12 cellular contexts compared by ENCODE assay signal in the genomic region with DNA sequence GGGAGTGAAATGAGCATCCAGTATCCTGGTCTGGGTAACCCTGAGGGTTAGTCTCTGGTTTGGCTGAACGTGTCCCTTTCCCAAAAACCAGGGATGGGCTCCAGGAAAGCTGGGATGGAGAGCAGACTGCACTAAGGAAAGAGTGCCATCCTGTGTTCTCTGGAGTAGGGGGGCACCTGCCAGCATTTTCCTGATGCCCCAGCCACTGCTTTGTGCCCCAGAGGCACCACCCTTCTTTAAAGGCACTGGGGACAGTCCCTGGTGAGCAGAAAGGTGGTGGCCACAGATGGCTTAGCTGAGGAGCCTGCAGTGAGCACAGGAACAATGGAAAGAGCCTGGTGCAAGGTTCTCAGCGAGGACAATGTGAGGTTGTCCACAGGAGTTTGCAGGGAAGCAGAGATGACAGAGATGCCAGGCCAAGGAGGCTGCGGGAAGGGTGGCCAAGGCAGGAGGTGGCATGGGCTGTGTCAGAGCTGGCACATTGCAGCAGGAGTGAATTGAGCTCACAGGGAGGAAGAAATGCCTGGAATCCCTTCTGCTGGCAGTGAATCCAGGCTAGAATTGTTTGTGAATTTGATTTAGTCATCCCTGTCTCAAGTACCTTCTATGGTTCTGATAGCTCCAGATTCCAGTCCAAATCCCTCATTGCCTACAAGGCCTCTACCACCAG. TPM values are rescaled to one million over a fixed set of nuclear protein-coding genes. Genes with fewer than 3 reads are reported as not detected.
DNase-seq lines count a peak whose midpoint lies in the region; TF ChIP-seq lines count a peak whose summit lies in the region.
"Had no signal": no experiment of that assay in that cellular context is flagged by ENCODE, and none has a peak within 500 bp of the region (broad histone marks: within the 10 kb centered on the region; RNA-seq: fewer than 3 reads in every experiment).

No MANE protein-coding gene starts in this region.

- H3K4me3 ChIP-seq in GM23248 (no peak overlapping the region), skeletal muscle tissue (ENCODE audit: low read length in 3 of 3) (no peak overlapping the region)

- H3F3A ChIP-seq in GM23248 (ENCODE audit: insufficient read depth): peaks cover 60% of the 10 kb centered on the region

- no peaks in the 10 kb centered on the region for H4K20me1 ChIP-seq in GM23248 (ENCODE audit: insufficient read depth)

- H2AFZ ChIP-seq in GM23248: no peak overlapping the region

- no peaks in the 10 kb centered on the region for H3K36me3 ChIP-seq in GM23248 (ENCODE audit: low read depth)
- no peaks in the 10 kb centered on the region for H3K36me3 ChIP-seq in skeletal muscle tissue (ENCODE audit: control insufficient read depth in 3 of 3, insufficient read depth in 3 of 3, low read length in 3 of 3)

- TF ChIP-seq CTCF in MCF 10A (IDR thresholded peaks at IDR 0.05; ENCODE audit: unreplicated experiment): no peak

- POLR2A ChIA-PET in MCF 10A (lab: Yijun Ruan, JAX): interaction anchor here (0.7 to 3.8 kb wide), 5 partner anchors 11 to 140 kb away, joined by 3 to 23 read pairs (median 5); partner anchors contain the start of gene AMOTL2

- DNase-seq in GM23248: peak; percentile 62
- no peak for DNase-seq in MCF 10A (ENCODE audit: unreplicated experiment)
- peak; percentile 61 for DNase-seq in islet precursor cell
- no peak for DNase-seq in activated CD4-positive, CD25-positive, alpha-beta regulatory T cell (lab: John Stamatoyannopoulos, UW)
- DNase-seq in hippocampal formation (lab: John Stamatoyannopoulos, UW): no peak
- no peak for DNase-seq in stimulated activated CD4-positive, alpha-beta T cell treated with anti-CD3 and anti-CD28 coated beads, Interleukin-4, amount 100 ng/mL, for 24 hours
- no peak for DNase-seq in HPDE6-E6E7 (ENCODE audit: extremely low spot score)
- DNase-seq: kidney, NCI-H446 had no signal

- H3K27ac Mint-ChIP-seq in MCF 10A (ENCODE audit: low read depth, unreplicated experiment): peak overlapping the region; percentile 84
- H3K27ac Mint-ChIP-seq: stimulated activated naive CD8-positive, alpha-beta T cell treated with anti-CD3 and anti-CD28 coated beads, Interleukin-15, Interleukin-2, amounts not matched to agents 100 ng/mL and 50 ng/mL, for 24 hours had no signal

- no peaks in the 10 kb centered on the region for H3K9me3 Mint-ChIP-seq in MCF 10A (ENCODE audit: unreplicated experiment)
- H3K9me3 Mint-ChIP-seq: stimulated activated naive CD8-positive, alpha-beta T cell treated with anti-CD3 and anti-CD28 coated beads, Interleukin-15, Interleukin-2, amounts not matched to agents 100 ng/mL and 50 ng/mL, for 24 hours had no signal

- peak overlapping the region; percentile 50 for H3K9ac ChIP-seq in GM23248
- no peak overlapping the region for H3K9ac ChIP-seq in skeletal muscle tissue (ENCODE audit: low read depth in 1 of 3, low read length in 3 of 3)

- WGBS in GM23248 (ENCODE audit: low coverage in 1 of 2, low lambda C conversion rate in 2 of 2, missing lambda C conversion rate in 2 of 2), 2 experiments: 38 to 45% methylated on average over 3 of the region's 3 CpGs

- intact Hi-C loops in MCF 10A (cut with micrococcal nuclease): no loop called here

- no TSS peak for BruUV-seq in MCF 10A (replicated peaks; lab: Mats Ljungman, UMichigan)

- in situ Hi-C loops in GM23248 (cut with MboI): no loop called here

- H3K79me2 ChIP-seq in GM23248 (ENCODE audit: insufficient read depth): no peaks in the 10 kb centered on the region

- no peaks in the 10 kb centered on the region for H3K27me3 ChIP-seq in GM23248 (replicated peaks; ENCODE audit: insufficient read depth)
- H3K27me3 ChIP-seq in skeletal muscle tissue (ENCODE audit: control insufficient read depth in 3 of 3, insufficient read depth in 3 of 3, low read length in 3 of 3): no peaks in the 10 kb centered on the region

- H3K4me1 ChIP-seq in GM23248 (ENCODE audit: insufficient read depth): peaks cover 68% of the 10 kb centered on the region
- peaks cover 28 to 36% (median 29%) of the 10 kb centered on the region in 3 donors for H3K4me1 ChIP-seq in skeletal muscle tissue (ENCODE audit: control insufficient read depth in 3 of 3, insufficient read depth in 3 of 3, low read length in 3 of 3)

- H3K4me3 Mint-ChIP-seq in MCF 10A (ENCODE audit: unreplicated experiment): peak overlapping the region; percentile 0
- H3K4me3 Mint-ChIP-seq: stimulated activated naive CD8-positive, alpha-beta T cell treated with anti-CD3 and anti-CD28 coated beads, Interleukin-15, Interleukin-2, amounts not matched to agents 100 ng/mL and 50 ng/mL, for 24 hours had no signal

- H3K9me3 ChIP-seq in GM23248 (ENCODE audit: low read depth): no peaks in the 10 kb centered on the region
- H3K9me3 ChIP-seq in skeletal muscle tissue (ENCODE audit: control insufficient read depth in 3 of 3, low read length in 3 of 3): no peaks in the 10 kb centered on the region

- CTCF ChIA-PET in MCF 10A (lab: Yijun Ruan, JAX): interaction anchor here (0.7 to 1.4 kb wide), 3 partner anchors 24 to 122 kb away, joined by 3 to 8 read pairs (median 3); no protein-coding TSS in a partner anchor

- no peaks in the 10 kb centered on the region for H3K27me3 Mint-ChIP-seq in MCF 10A (ENCODE audit: insufficient read depth, unreplicated experiment)
- H3K27me3 Mint-ChIP-seq: stimulated activated naive CD8-positive, alpha-beta T cell treated with anti-CD3 and anti-CD28 coated beads, Interleukin-15, Interleukin-2, amounts not matched to agents 100 ng/mL and 50 ng/mL, for 24 hours had no signal

- no peaks in the 10 kb centered on the region for H3K36me3 Mint-ChIP-seq in MCF 10A (ENCODE audit: insufficient read depth, unreplicated experiment)

- peak overlapping the region; percentile 39 for H3K4me2 ChIP-seq in GM23248 (ENCODE audit: unreplicated experiment)

- peak overlapping the region; percentile 85 for H3K27ac ChIP-seq in GM23248
- peak overlapping the region; percentile 76 for H3K27ac ChIP-seq in skeletal muscle tissue (ENCODE audit: low read depth, low read length)
- H3K27ac ChIP-seq: C4-2B had no signal

- no peaks in the 10 kb centered on the region for H3K9me2 ChIP-seq in GM23248 (ENCODE audit: insufficient read depth)

- peaks cover 79% of the 10 kb centered on the region for H3K4me1 Mint-ChIP-seq in MCF 10A (ENCODE audit: insufficient read depth, unreplicated experiment)

RNA-seq across cellular contexts. Expression of gene AMOTL2, which starts 39.9 kb away (rescaled TPM):
- 336 and 347 TPM in 2 replicates for total RNA-seq in GM23248 (2014; rRNA removed; shearing (Covaris generic))
- polyA plus RNA-seq in GM23248 (2016; fragmentation: Nextera tagmentation; extraction: Ambion mirVana): 156 TPM in 2 replicates
- total RNA-seq in MCF 10A (2022): 92.6 and 137 TPM in 2 replicates
- total RNA-seq in skeletal muscle tissue: 56.9 TPM

Comparison
In these comparisons a context has a peak if more than half of its experiments do, and no peak if none do; other contexts are left out.
1. DNase-seq: peak in GM23248 (single experiment) and islet precursor cell (single experiment); none in MCF 10A (single experiment), activated CD4-positive, CD25-positive, alpha-beta regulatory T cell (0 of 4), hippocampal formation (0 of 2), stimulated activated CD4-positive, alpha-beta T cell treated with anti-CD3 and anti-CD28 coated beads, Interleukin-4, amount 100 ng/mL, for 24 hours (single experiment) and HPDE6-E6E7 (single experiment).